In the genomic region with DNA sequence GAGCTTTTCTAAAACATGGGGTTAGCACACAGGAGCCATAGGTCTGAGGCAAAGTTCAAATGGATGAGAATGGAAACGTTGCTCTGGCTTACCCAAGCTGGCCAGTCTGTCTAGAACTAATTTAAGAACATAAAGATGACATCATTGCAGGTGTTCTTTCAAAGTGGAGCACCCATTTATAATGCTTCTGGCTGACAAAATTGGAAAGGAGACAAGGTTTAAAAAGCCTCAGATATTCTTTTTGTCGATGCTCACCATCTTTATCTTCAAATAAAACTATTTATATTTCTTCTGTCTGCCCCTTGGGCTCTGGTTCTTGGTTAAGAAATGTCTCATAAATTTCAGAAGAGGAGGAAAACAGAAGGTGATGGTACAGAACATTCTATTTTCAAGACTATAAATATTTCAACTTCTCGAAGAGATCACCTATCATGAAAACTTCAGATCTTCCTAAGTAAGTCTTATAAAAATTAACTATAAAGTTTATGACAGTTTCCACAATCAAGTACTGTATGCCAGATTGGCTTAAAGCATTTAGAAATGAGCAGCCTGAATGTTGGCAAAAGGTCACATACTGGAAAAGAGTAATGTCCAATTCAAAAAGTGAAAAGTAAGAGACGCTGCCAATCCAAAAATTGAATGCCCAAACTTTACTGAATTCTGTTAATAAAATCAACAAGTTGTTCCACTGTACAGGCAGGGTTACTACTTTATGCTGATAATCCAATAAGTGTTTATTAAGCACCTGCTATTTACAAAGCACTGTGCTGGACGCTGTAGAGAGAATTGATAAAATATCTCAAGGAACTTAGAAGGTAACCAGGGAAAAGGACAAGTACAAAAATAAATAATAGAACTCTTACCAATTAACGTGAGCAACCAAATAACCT, we compare ENCODE assay signal across 14 cellular contexts.
DNase-seq lines count a peak whose midpoint lies in the region; ATAC-seq and TF ChIP-seq lines count a peak whose summit lies in the region.
"Had no signal": no experiment of that assay in that cellular context is flagged by ENCODE, and none has a peak within 500 bp of the region (broad histone marks: within the 10 kb centered on the region; RNA-seq: fewer than 3 reads in every experiment).

No MANE protein-coding gene starts in this region.

- no peak overlapping the region for H4K8ac ChIP-seq in trophoblast cell (ENCODE audit: low read depth, low read length)

- no peak for TF ChIP-seq POLR2A in heart left ventricle (IDR thresholded peaks at IDR 0.05)
- TF ChIP-seq POLR2A in vagina (IDR thresholded peaks at IDR 0.05), result no peak
- no peak for TF ChIP-seq POLR2A in erythroblast (IDR thresholded peaks at IDR 0.05; ENCODE audit: low read length)

- H3K9me3 ChIP-seq in heart left ventricle (peaks cover 0 to 7% (median 0%) of the 10 kb centered on the region in 12 donors), vagina (no peaks in the 10 kb centered on the region), trophoblast cell (ENCODE audit: insufficient read depth, low read depth, low read length) (no peaks in the 10 kb centered on the region)
- H3K9me3 ChIP-seq: Caco-2, thoracic aorta had no signal

- intact Hi-C loops in heart left ventricle (cut with DNase I) (loop anchor here in 1 of 10 donors (5.0 kb wide), 1 partner anchor 45 kb away; no protein-coding TSS in a partner anchor), cardiac septum (cut with DNase I) (no loop called here), left colon (cut with DNase I, micrococcal nuclease) (no loop called here), vagina (cut with DNase I) (no loop called here)

- H2AK5ac ChIP-seq in trophoblast cell (ENCODE audit: low read length), result no peak overlapping the region

- H3K9ac ChIP-seq in trophoblast cell (ENCODE audit: low read length), result no peak overlapping the region

- H2BK120ac ChIP-seq in trophoblast cell (ENCODE audit: insufficient read depth, low read length, poor library complexity), result no peak overlapping the region

- H4K12ac ChIP-seq in trophoblast cell (ENCODE audit: low read depth, low read length), result no peak overlapping the region

- 44 to 52% (median 50%) methylated on average over 6 of the region's 6 CpGs for WGBS in heart left ventricle, 4 donors
- no CpG with 5 or more reads among the region's 6 CpGs for WGBS in trophoblast cell (ENCODE audit: extremely low coverage, insufficient coverage, insufficient read length)

- H3K18ac ChIP-seq in trophoblast cell (ENCODE audit: low read length), result no peak overlapping the region

- H3K27ac ChIP-seq in heart left ventricle (peak overlapping the region in 3 of 12 donors; percentile 7 to 50 (median 41)), vagina (peak overlapping the region; percentile 47), trophoblast cell (ENCODE audit: low read depth, low read length) (no peak overlapping the region)
- H3K27ac ChIP-seq: dorsolateral prefrontal cortex, HL-60, thoracic aorta had no signal

- H3K79me1 ChIP-seq in trophoblast cell (ENCODE audit: low read length), result no peaks in the 10 kb centered on the region

- no peak overlapping the region for H2AFZ ChIP-seq in trophoblast cell (ENCODE audit: insufficient read depth, low read length, poor library complexity)

- no peak overlapping the region for H2BK12ac ChIP-seq in trophoblast cell (ENCODE audit: low read length)

- no peaks in the 10 kb centered on the region for H3K79me2 ChIP-seq in trophoblast cell (ENCODE audit: control insufficient read depth, insufficient read depth, low read length, poor library complexity)

- H3K4me3 ChIP-seq in heart left ventricle (no peak overlapping the region), vagina (no peak overlapping the region), trophoblast cell (ENCODE audit: low read depth, low read length) (no peak overlapping the region)
- H3K4me3 ChIP-seq: dorsolateral prefrontal cortex, thoracic aorta had no signal

- H3K14ac ChIP-seq in trophoblast cell (ENCODE audit: low read length), result no peak overlapping the region

- ATAC-seq in heart left ventricle (peak; percentile 73 to 92 (median 85)), left colon (peak; percentile 76)
- ATAC-seq: activated CD8-positive, alpha-beta T cell treated with anti-CD3 and anti-CD28 coated beads for 36 hours had no signal

- H3K4me2 ChIP-seq in trophoblast cell (ENCODE audit: low read length), result no peak overlapping the region

- no peak for DNase-seq in heart left ventricle
- DNase-seq in cardiac septum (ENCODE audit: low spot score), result no peak
- peak; percentile 9 for DNase-seq in NCI-H69 (lab: John Stamatoyannopoulos, UW)
- no peak for DNase-seq in left colon
- DNase-seq in vagina (ENCODE audit: extremely low spot score in 2 of 2), result no peak
- DNase-seq in trophoblast cell, result no peak
- DNase-seq in erythroblast (lab: John Stamatoyannopoulos, UW), result no peak
- DNase-seq in NK-92 (lab: John Stamatoyannopoulos, UW; ENCODE audit: unreplicated experiment), result no peak
- DNase-seq: activated CD8-positive, alpha-beta T cell treated with anti-CD3 and anti-CD28 coated beads for 36 hours; Caco-2; dorsolateral prefrontal cortex; H9 had no signal

- no peak overlapping the region for H2BK5ac ChIP-seq in trophoblast cell (ENCODE audit: low read depth, low read length, poor library complexity)

- H3K36me3 ChIP-seq in heart left ventricle (no peaks in the 10 kb centered on the region), vagina (no peaks in the 10 kb centered on the region), trophoblast cell (ENCODE audit: control insufficient read depth in 1 of 2, insufficient read depth in 2 of 2, low read length in 2 of 2) (no peaks in the 10 kb centered on the region)
- H3K36me3 ChIP-seq: thoracic aorta had no signal

- H3K23ac ChIP-seq in trophoblast cell (ENCODE audit: low read length), result no peak overlapping the region

- TF ChIP-seq CTCF in heart left ventricle (IDR thresholded peaks at IDR 0.05) (no peak), vagina (IDR thresholded peaks at IDR 0.05) (no peak)

- H3K4ac ChIP-seq in trophoblast cell (ENCODE audit: low read depth, low read length), result no peak overlapping the region

- H3K27me3 ChIP-seq in heart left ventricle, result no peaks in the 10 kb centered on the region
- H3K27me3 ChIP-seq in vagina, result no peaks in the 10 kb centered on the region
- H3K27me3 ChIP-seq in trophoblast cell (ENCODE audit: insufficient read depth, low read length), result no peaks in the 10 kb centered on the region
- H3K27me3 ChIP-seq: dorsolateral prefrontal cortex had no signal

- no peak overlapping the region for H4K91ac ChIP-seq in trophoblast cell (ENCODE audit: low read depth, low read length)

- peaks cover 0 to 10% (median 0%) of the 10 kb centered on the region in 12 donors for H3K4me1 ChIP-seq in heart left ventricle
- no peaks in the 10 kb centered on the region for H3K4me1 ChIP-seq in vagina
- H3K4me1 ChIP-seq in trophoblast cell (ENCODE audit: control insufficient read depth in 1 of 2, insufficient read depth in 2 of 2, low read length in 2 of 2), result no peaks in the 10 kb centered on the region
- H3K4me1 ChIP-seq: Caco-2 had no signal
